Comparison of ENCODE assay signal across 8 cellular contexts in genomic region chr9:135500525-135501260, GRCh38. TPM values are rescaled to one million over a fixed set of nuclear protein-coding genes. Genes with fewer than 3 reads are reported as not detected.
DNase-seq lines count a peak whose midpoint lies in the region; ATAC-seq and TF ChIP-seq lines count a peak whose summit lies in the region.

Gene MRPS2 (plus strand): TSS chr9:135500682. CDS start chr9:135500711, 29 bp downstream.

- H3K27ac Mint-ChIP-seq in CD8-positive, alpha-beta T cell = peak within 1 kb of the TSS; percentile 82

- no peaks in the 10 kb centered on the region for H3K27me3 Mint-ChIP-seq in CD8-positive, alpha-beta T cell (ENCODE audit: low read depth)

- peak within 1 kb of the TSS; percentile 58 for H3K27ac ChIP-seq in CD8-positive, alpha-beta T cell (ENCODE audit: low read depth, low read length)
- H3K27ac ChIP-seq in HL-60 (replicated peaks) (peak within 1 kb of the TSS; percentile 90), esophagus (ENCODE audit: low read depth in 2 of 2, low read length in 1 of 2) (peak within 1 kb of the TSS; percentile 59), muscle layer of duodenum (ENCODE audit: low read length) (peak within 1 kb of the TSS; percentile 23)

- peak within 1 kb of the TSS; percentile 62 for H3K4me3 ChIP-seq in CD8-positive, alpha-beta T cell (ENCODE audit: low read depth, low read length)
- peak within 1 kb of the TSS; percentile 88 for H3K4me3 ChIP-seq in HL-60 (replicated peaks; ENCODE audit: insufficient read depth, low read length)
- peak within 1 kb of the TSS; percentile 81 to 92 for H3K4me3 ChIP-seq in esophagus (ENCODE audit: low read depth in 1 of 2, low read length in 2 of 2)
- H3K4me3 ChIP-seq in muscle layer of duodenum (ENCODE audit: low read depth in 1 of 2, low read length in 2 of 2) = peak within 1 kb of the TSS; percentile 81 to 93

- peaks cover 22% of the 10 kb centered on the region for H3K4me1 Mint-ChIP-seq in CD8-positive, alpha-beta T cell (ENCODE audit: low read depth)

- peaks cover 23% of the 10 kb centered on the region for H3K4me1 ChIP-seq in CD8-positive, alpha-beta T cell (ENCODE audit: insufficient read depth, low read length)
- peaks cover 6 to 8% of the 10 kb centered on the region in 2 donors for H3K4me1 ChIP-seq in esophagus (ENCODE audit: control insufficient read depth in 2 of 2, insufficient read depth in 2 of 2, low read length in 1 of 2)
- H3K4me1 ChIP-seq in muscle layer of duodenum (ENCODE audit: control insufficient read depth in 1 of 2, insufficient read depth in 2 of 2, low read length in 2 of 2) = peaks cover 6 to 27% of the 10 kb centered on the region in 2 donors

- POLR2A ChIA-PET in CD8-positive, alpha-beta T cell (lab: Charles Lee) = no interaction called here

- peak; percentile 93 for ATAC-seq in CD8-positive, alpha-beta T cell
- peak; percentile 86 for ATAC-seq in GM19438 (IDR thresholded peaks at IDR 0.05; ENCODE audit: low read depth, unreplicated experiment)

- no peaks in the 10 kb centered on the region for H3K9me3 ChIP-seq in CD8-positive, alpha-beta T cell (ENCODE audit: low read length)
- H3K9me3 ChIP-seq in esophagus (ENCODE audit: control insufficient read depth in 2 of 2, insufficient read depth in 1 of 2, low read depth in 1 of 2, low read length in 1 of 2) = no peaks in the 10 kb centered on the region
- H3K9me3 ChIP-seq in muscle layer of duodenum (ENCODE audit: control insufficient read depth in 1 of 2, low read length in 2 of 2) = no peaks in the 10 kb centered on the region

- 0% methylated on average over 71 to 92 of the region's 92 CpGs for WGBS in esophagus, 2 donors

- no peaks in the 10 kb centered on the region for H3K9me3 Mint-ChIP-seq in CD8-positive, alpha-beta T cell

- intact Hi-C loops in CD8-positive, alpha-beta T cell (cut with DNase I, micrococcal nuclease) = loop anchor here in 1 of 2 experiments (10.0 kb wide), 2 partner anchors 1046 to 1336 kb away; partner anchors contain the start of gene RNU6ATAC

- no peaks in the 10 kb centered on the region for H3K27me3 ChIP-seq in CD8-positive, alpha-beta T cell (ENCODE audit: insufficient read depth, low read length)
- H3K27me3 ChIP-seq in HL-60 (ENCODE audit: insufficient read depth, poor library complexity, severe bottlenecking) (no peaks in the 10 kb centered on the region), esophagus (ENCODE audit: control insufficient read depth in 1 of 2, insufficient read depth in 2 of 2, low read length in 2 of 2) (no peaks in the 10 kb centered on the region), muscle layer of duodenum (ENCODE audit: low read depth, low read length) (no peaks in the 10 kb centered on the region)

- DNase-seq in CD8-positive, alpha-beta T cell = peak; percentile 63 to 90 (median 82)
- DNase-seq in HL-60 (ENCODE audit: low read depth in 1 of 2, low spot score in 1 of 2) (peak; percentile 80 to 82), OCI-M1 (lab: John Stamatoyannopoulos, UW) (peak; percentile 92)
- peak; percentile 88 for DNase-seq in activated T-cell treated with anti-CD3 and anti-CD28 coated beads, Interleukin-2, amount 50 U/mL, for 1 hour
- DNase-seq in stimulated activated CD8-positive, alpha-beta memory T cell treated with anti-CD3 and anti-CD28 coated beads, Interleukin-7, amount 100 ng/mL, for 24 hours (ENCODE audit: low read depth) = peak; percentile 64

- CTCF ChIA-PET in CD8-positive, alpha-beta T cell (lab: Charles Lee) = interaction anchor here (1.6 kb wide), 1 partner anchor 10 kb away, joined by 7 read pairs; no protein-coding TSS in a partner anchor

- peaks cover 8% of the 10 kb centered on the region for H3K36me3 ChIP-seq in CD8-positive, alpha-beta T cell (ENCODE audit: insufficient read depth, low read length)
- H3K36me3 ChIP-seq in esophagus (ENCODE audit: control insufficient read depth in 2 of 2, insufficient read depth in 2 of 2, low read length in 1 of 2) (peaks cover 6 to 23% of the 10 kb centered on the region in 2 donors), muscle layer of duodenum (ENCODE audit: control insufficient read depth in 1 of 2, insufficient read depth in 2 of 2, low read length in 2 of 2) (peaks cover 9 to 28% of the 10 kb centered on the region in 2 donors)

- peaks cover 37% of the 10 kb centered on the region for H3K36me3 Mint-ChIP-seq in CD8-positive, alpha-beta T cell

- peak; percentile 78 for TF ChIP-seq CTCF in CD8-positive, alpha-beta T cell (IDR thresholded peaks at IDR 0.05)
- TF ChIP-seq CTCF in HL-60 (IDR thresholded peaks at IDR 0.05; ENCODE audit: insufficient read depth, low read length) = peak; percentile 72

- peak within 1 kb of the TSS; percentile 88 for H3K4me3 Mint-ChIP-seq in CD8-positive, alpha-beta T cell

RNA-seq across cellular contexts. Expression of gene MRPS2, which starts in this region (rescaled TPM):
- total RNA-seq in CD8-positive, alpha-beta T cell = 10 to 100 TPM; 29.6 to 31.9 TPM
- polyA plus RNA-seq in esophagus = 10 to 100 TPM; 19.3 to 40.8 TPM

Comparison
In these comparisons a context has a peak if more than half of its experiments do, and no peak if none do; other contexts are left out.
1. Peak in every context shown above with its lines: DNase-seq, ATAC-seq, H3K4me3 ChIP-seq and H3K27ac ChIP-seq.
2. H3K27ac ChIP-seq: peak in every context shown above with its lines; median percentile 90 in HL-60; 59 in esophagus; 58 in CD8-positive, alpha-beta T cell; 23 in muscle layer of duodenum.